Comparison of ENCODE assay signal across 20 cellular contexts in genomic region chr16:52251495-52251894, GRCh38.
DNase-seq lines count a peak whose midpoint lies in the region; ATAC-seq, FAIRE-seq and TF ChIP-seq lines count a peak whose summit lies in the region.
"Had no signal": no experiment of that assay in that cellular context is flagged by ENCODE, and none has a peak within 500 bp of the region (broad histone marks: within the 10 kb centered on the region; RNA-seq: fewer than 3 reads in every experiment).

No MANE protein-coding gene starts in this region.

- no peak overlapping the region for H3K4me3 Mint-ChIP-seq in GM23338
- peak overlapping the region; percentile 15; the same call in 1 of the 2 replicates for H3K4me3 Mint-ChIP-seq in WTC11
- H3K4me3 Mint-ChIP-seq: activated naive CD4-positive, alpha-beta T cell treated with anti-CD3 and anti-CD28 coated beads for 36 hours; CD8-positive, alpha-beta T cell had no signal

- no peaks in the 10 kb centered on the region for H3K9me3 ChIP-seq in pancreas

- no peaks in the 10 kb centered on the region for H3K79me2 ChIP-seq in GM23338 (replicated peaks; ENCODE audit: insufficient read depth)

- H3K4me1 ChIP-seq in GM23338 (ENCODE audit: insufficient read depth) (peaks cover 32% of the 10 kb centered on the region), pancreas (peaks cover 7 to 9% (median 7%) of the 10 kb centered on the region in 3 donors)

- H3K4me2 ChIP-seq in GM23338: peak overlapping the region; percentile 28

- POLR2A ChIA-PET in WTC11 (lab: Charles Lee): no interaction called here

- H3K27ac ChIP-seq in GM23338 (ENCODE audit: low read depth) (peak overlapping the region; percentile 26; the same call in 1 of the 2 replicates), coronary artery (no peak overlapping the region), pancreas (no peak overlapping the region)

- 0 out of 2 replicates have a peak, but pooled peaks cover 3% of the 10 kb centered on the region for H3F3A ChIP-seq in GM23338 (replicated peaks; ENCODE audit: low read depth)

- H3K27ac Mint-ChIP-seq in GM23338 (peak overlapping the region; percentile 30), WTC11 (peak overlapping the region; percentile 94)
- H3K27ac Mint-ChIP-seq: activated naive CD4-positive, alpha-beta T cell treated with anti-CD3 and anti-CD28 coated beads for 36 hours; CD8-positive, alpha-beta T cell had no signal

- 32 to 42% methylated on average over 4 of the region's 4 CpGs for WGBS in pancreas, 2 donors

- H3K4me1 Mint-ChIP-seq in GM23338 (peaks cover 24% of the 10 kb centered on the region), WTC11 (peaks cover 29% of the 10 kb centered on the region)

- H2AFZ ChIP-seq in GM23338: no peak overlapping the region

- no peak for FAIRE-seq in pancreas (lab: Jason Lieb, UNC)
- FAIRE-seq: colon, urothelium cell line had no signal

- ATAC-seq in GM23338 (peak; percentile 76), WTC11 (peak; percentile 66; the same call in 1 of the 2 replicates), HG02763 (IDR thresholded peaks at IDR 0.05; ENCODE audit: unreplicated experiment) (no peak), pancreas (no peak)
- ATAC-seq: CD8-positive, alpha-beta T cell; left lobe of liver had no signal

- TF ChIP-seq CTCF in GM23338 (conservative IDR thresholded peaks at IDR 0.05; ENCODE audit: low read depth in 2 of 2): no peak
- no peak for TF ChIP-seq CTCF in WTC11 (IDR thresholded peaks at IDR 0.05)
- TF ChIP-seq CTCF in coronary artery (IDR thresholded peaks at IDR 0.05): no peak
- no peak for TF ChIP-seq CTCF in pancreas (IDR thresholded peaks at IDR 0.05)

- no peaks in the 10 kb centered on the region for H3K27me3 Mint-ChIP-seq in GM23338 (ENCODE audit: insufficient read depth, low read depth, poor library complexity)
- no peaks in the 10 kb centered on the region; the same call in 1 of the 2 replicates for H3K27me3 Mint-ChIP-seq in WTC11 (ENCODE audit: low read depth)

- no peaks in the 10 kb centered on the region for H3K27me3 ChIP-seq in GM23338 (ENCODE audit: insufficient read depth)
- H3K27me3 ChIP-seq in pancreas: no peaks in the 10 kb centered on the region

- CTCF ChIA-PET in WTC11 (lab: Charles Lee): no interaction called here

- intact Hi-C loops in pancreas (cut with DNase I): no loop called here

- peaks cover 19% of the 10 kb centered on the region for H3K9me3 Mint-ChIP-seq in GM23338
- H3K9me3 Mint-ChIP-seq in WTC11: peaks cover 22% of the 10 kb centered on the region

- H3K4me3 ChIP-seq in GM23338: no peak overlapping the region; the same call in 1 of the 2 replicates
- H3K4me3 ChIP-seq in coronary artery: no peak overlapping the region
- H3K4me3 ChIP-seq in pancreas: no peak overlapping the region

- H3K36me3 Mint-ChIP-seq in GM23338 (ENCODE audit: low read depth) (peaks cover 7% of the 10 kb centered on the region; the same call in 2 of the 3 replicates), WTC11 (peaks cover 21% of the 10 kb centered on the region)

- DNase-seq in GM23338 (ENCODE audit: low spot score) (peak; percentile 36), NCI-H1105 (lab: John Stamatoyannopoulos, UW) (peak; percentile 27), WTC11 (ENCODE audit: low spot score) (no peak), inferior parietal cortex (ENCODE audit: extremely low spot score) (peak; percentile 47), hippocampal formation (lab: John Stamatoyannopoulos, UW) (no peak), coronary artery (ENCODE audit: low spot score) (no peak), pancreas (no peak)
- DNase-seq: activated naive CD4-positive, alpha-beta T cell treated with anti-CD3 and anti-CD28 coated beads for 36 hours; aorta; CD8-positive, alpha-beta T cell; DND-41; foreskin fibroblast; IMR-90; MV-4-11; occipital lobe; stimulated activated CD4-positive, alpha-beta T cell treated with anti-CD3 and anti-CD28 coated beads, Interleukin-2, amount 100 ng/mL, for 48 hours had no signal

- H3K36me3 ChIP-seq in GM23338 (ENCODE audit: insufficient read depth) (no peaks in the 10 kb centered on the region), pancreas (no peaks in the 10 kb centered on the region)

- H4K20me1 ChIP-seq in GM23338 (replicated peaks; ENCODE audit: insufficient read depth): no peaks in the 10 kb centered on the region

- peaks cover 14% of the 10 kb centered on the region; the same call in 1 of the 2 replicates for H3K9me2 ChIP-seq in GM23338 (ENCODE audit: insufficient read depth)

TF ChIP-seq in GM23338, 12 proteins besides CTCF, POLR2A, EP300 and RAD21:
- TF ChIP-seq ETS1 (IDR thresholded peaks at IDR 0.05) (no peak), NANOG (IDR thresholded peaks at IDR 0.05; ENCODE audit: borderline replicate concordance) (peak; percentile 48; the same call in 1 of the 2 replicates)

TF ChIP-seq in WTC11, 78 proteins besides CTCF, POLR2A, EP300 and RAD21:
- no peak for TF ChIP-seq GABPB1 (CRISPR knock-in tag; IDR thresholded peaks at IDR 0.05)
- no peak for TF ChIP-seq ZNF232 (CRISPR knock-in tag; IDR thresholded peaks at IDR 0.05)
- TF ChIP-seq HMGA2 (CRISPR knock-in tag; IDR thresholded peaks at IDR 0.05): no peak
- TF ChIP-seq JAZF1 (CRISPR knock-in tag; IDR thresholded peaks at IDR 0.05): no peak
- no peak for TF ChIP-seq OVOL2 (CRISPR knock-in tag; IDR thresholded peaks at IDR 0.05; ENCODE audit: borderline replicate concordance)
- no peak for TF ChIP-seq RORB (CRISPR knock-in tag; IDR thresholded peaks at IDR 0.05)
- TF ChIP-seq ZNF138 (CRISPR knock-in tag; conservative IDR thresholded peaks at IDR 0.05): no peak
- TF ChIP-seq ELF4 (CRISPR knock-in tag; IDR thresholded peaks at IDR 0.05; ENCODE audit: low read depth): no peak

Comparison
In these comparisons a context has a peak if more than half of its experiments do, and no peak if none do; other contexts are left out.
1. ATAC-seq: peak in GM23338 (single experiment) and WTC11 (single experiment); none in HG02763 (single experiment) and pancreas (0 of 4).
2. DNase-seq: peak in GM23338 (single experiment), NCI-H1105 (single experiment) and inferior parietal cortex (single experiment); none in WTC11 (single experiment), hippocampal formation (0 of 2), coronary artery (single experiment) and pancreas (0 of 6).